Comparison of ENCODE assay signal across 14 cellular contexts in the genomic region with DNA sequence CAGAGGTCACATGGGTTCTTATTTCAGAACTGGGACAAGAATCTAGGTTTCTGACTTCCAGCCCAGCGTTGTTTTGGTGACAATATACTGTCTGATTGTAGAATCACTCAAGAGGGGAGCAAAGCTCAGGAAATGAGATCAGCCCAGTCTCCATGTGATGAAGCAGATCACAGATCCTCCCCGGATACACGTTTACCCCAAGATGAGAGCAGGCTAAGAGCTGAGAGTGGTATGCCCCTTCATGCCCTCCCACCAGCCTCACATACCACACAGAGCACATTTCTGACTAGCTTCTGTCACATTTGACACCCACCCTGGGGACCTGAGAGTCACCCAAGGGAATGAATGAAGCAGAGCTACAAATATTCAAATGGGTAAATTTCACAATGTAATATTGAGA. TPM values are rescaled to one million over a fixed set of nuclear protein-coding genes. Genes with fewer than 3 reads are reported as not detected.
DNase-seq lines count a peak whose midpoint lies in the region; ATAC-seq and TF ChIP-seq lines count a peak whose summit lies in the region.
"Had no signal": no experiment of that assay in that cellular context is flagged by ENCODE, and none has a peak within 500 bp of the region (broad histone marks: within the 10 kb centered on the region; RNA-seq: fewer than 3 reads in every experiment).

No MANE protein-coding gene starts in this region.

- intact Hi-C loops in left ventricle myocardium inferior (cut with micrococcal nuclease) = no loop called here

- peaks cover 6% of the 10 kb centered on the region for H3K36me3 Mint-ChIP-seq in stimulated activated effector memory CD8-positive, alpha-beta T cell treated with anti-CD3 and anti-CD28 coated beads, Interleukin-12 subunit alpha, Interleukin-12 subunit beta, amount 100 ng/mL, for 72 hours
- H3K36me3 Mint-ChIP-seq: CD14-positive monocyte had no signal

- H3K4me1 ChIP-seq in left ventricle myocardium inferior = no peaks in the 10 kb centered on the region
- H3K4me1 ChIP-seq: prostate gland had no signal

- TF ChIP-seq CTCF in left ventricle myocardium inferior (IDR thresholded peaks at IDR 0.05; ENCODE audit: borderline replicate concordance) = no peak

- H3K4me3 ChIP-seq in left ventricle myocardium inferior = no peak overlapping the region
- H3K4me3 ChIP-seq: prostate gland had no signal

- H3K9me3 ChIP-seq in left ventricle myocardium inferior (replicated peaks) = peaks cover 5% of the 10 kb centered on the region
- H3K9me3 ChIP-seq: prostate gland had no signal

- DNase-seq in T follicular helper cell (ENCODE audit: low read depth) = peak; percentile 27
- DNase-seq in activated CD4-positive, alpha-beta T cell treated with anti-CD3 and anti-CD28 coated beads, Interleukin-2, amount 50 U/mL, for 4 hours = peak; percentile 41 to 51
- DNase-seq in central memory CD4-positive, alpha-beta T cell = peak; percentile 74
- DNase-seq in stimulated activated effector memory CD8-positive, alpha-beta T cell treated with anti-CD3 and anti-CD28 coated beads, Interleukin-12 subunit alpha, Interleukin-12 subunit beta, amount 100 ng/mL, for 72 hours (ENCODE audit: low spot score in 2 of 2) = peak in 1 of 2 donors; percentile 63
- no peak for DNase-seq in putamen (ENCODE audit: low spot score)
- DNase-seq in SIG-M5 (lab: John Stamatoyannopoulos, UW) = no peak
- DNase-seq in left ventricle myocardium inferior = no peak
- DNase-seq: brain microvascular endothelial cell, KBM-7, NCI-H1417, PC-3, SW 1271 had no signal

- H3K9me3 Mint-ChIP-seq in stimulated activated effector memory CD8-positive, alpha-beta T cell treated with anti-CD3 and anti-CD28 coated beads, Interleukin-12 subunit alpha, Interleukin-12 subunit beta, amount 100 ng/mL, for 72 hours = no peaks in the 10 kb centered on the region

- H3K4me1 Mint-ChIP-seq in stimulated activated effector memory CD8-positive, alpha-beta T cell treated with anti-CD3 and anti-CD28 coated beads, Interleukin-12 subunit alpha, Interleukin-12 subunit beta, amount 100 ng/mL, for 72 hours = peaks cover 65% of the 10 kb centered on the region

- H3K36me3 ChIP-seq in left ventricle myocardium inferior = no peaks in the 10 kb centered on the region
- H3K36me3 ChIP-seq: brain microvascular endothelial cell, prostate gland had no signal

- H3K4me3 Mint-ChIP-seq in stimulated activated effector memory CD8-positive, alpha-beta T cell treated with anti-CD3 and anti-CD28 coated beads, Interleukin-12 subunit alpha, Interleukin-12 subunit beta, amount 100 ng/mL, for 72 hours = peak overlapping the region; percentile 51
- H3K4me3 Mint-ChIP-seq: CD14-positive monocyte had no signal

- peak; percentile 99 for ATAC-seq in stimulated activated effector memory CD8-positive, alpha-beta T cell treated with anti-CD3 and anti-CD28 coated beads, Interleukin-12 subunit alpha, Interleukin-12 subunit beta, amount 100 ng/mL, for 72 hours
- ATAC-seq: PC-3 had no signal

- no peak overlapping the region for H3K27ac ChIP-seq in left ventricle myocardium inferior (replicated peaks)
- H3K27ac ChIP-seq: brain microvascular endothelial cell, prostate gland had no signal

- H3K27me3 ChIP-seq in left ventricle myocardium inferior (ENCODE audit: low read depth) = peaks cover 55% of the 10 kb centered on the region
- H3K27me3 ChIP-seq: brain microvascular endothelial cell had no signal

- H3K27ac Mint-ChIP-seq in stimulated activated effector memory CD8-positive, alpha-beta T cell treated with anti-CD3 and anti-CD28 coated beads, Interleukin-12 subunit alpha, Interleukin-12 subunit beta, amount 100 ng/mL, for 72 hours = peak overlapping the region; percentile 90

RNA-seq across cellular contexts. Expression of a gene that starts 27.1 kb away (rescaled TPM):
- total RNA-seq in left ventricle myocardium inferior = 0.16 TPM
- total RNA-seq: PC-3 had no signal

Comparison
In these comparisons a context has a peak if more than half of its experiments do, and no peak if none do; other contexts are left out.
1. DNase-seq: peak in T follicular helper cell (single experiment), activated CD4-positive, alpha-beta T cell treated with anti-CD3 and anti-CD28 coated beads, Interleukin-2, amount 50 U/mL, for 4 hours (2 of 2) and central memory CD4-positive, alpha-beta T cell (single experiment); none in putamen (single experiment), SIG-M5 (single experiment) and left ventricle myocardium inferior (single experiment).